ENCODE assay signal across 8 cellular contexts in the genomic region with DNA sequence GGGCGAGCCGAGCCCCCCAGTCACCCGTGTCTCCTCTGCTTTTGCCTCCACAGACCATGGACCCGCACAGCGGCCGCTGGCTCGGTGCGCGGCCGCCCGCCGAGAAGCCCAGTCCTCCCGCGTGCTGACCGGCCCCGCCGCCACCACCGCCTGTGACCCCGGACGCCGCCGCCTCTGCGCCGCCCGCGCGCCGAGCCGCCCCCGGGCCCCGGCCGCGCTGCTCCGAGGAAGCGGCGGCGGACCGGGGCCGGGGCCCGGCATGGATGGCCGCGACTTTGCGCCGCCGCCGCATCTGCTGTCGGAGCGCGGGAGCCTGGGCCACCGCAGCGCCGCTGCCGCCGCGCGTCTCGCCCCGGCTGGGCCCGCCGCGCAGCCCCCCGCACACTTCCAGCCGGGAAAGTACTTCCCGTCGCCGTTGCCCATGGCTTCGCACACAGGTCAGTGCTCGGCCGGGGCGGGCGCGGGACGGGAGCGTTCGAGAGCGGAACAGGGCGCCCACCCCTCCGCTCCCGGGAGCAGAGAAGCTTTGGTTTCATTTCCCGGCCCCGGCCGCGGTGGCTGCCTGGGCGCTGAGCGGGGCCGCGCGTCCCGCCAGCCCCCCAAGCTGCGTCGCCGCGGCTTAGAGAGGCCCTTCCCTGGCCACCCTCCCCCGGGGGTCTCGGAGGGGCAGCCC. TPM values are rescaled to one million over a fixed set of nuclear protein-coding genes. Genes with fewer than 3 reads are reported as not detected.
DNase-seq lines count a peak whose midpoint lies in the region; ATAC-seq and TF ChIP-seq lines count a peak whose summit lies in the region.

No MANE protein-coding gene starts in this region.

- DNase-seq in CD1c-positive myeloid dendritic cell (ENCODE audit: extremely low spot score) (peak; percentile 71), LNCaP clone FGC (ENCODE audit: low read depth) (no peak), natural killer cell (no peak)
- no peak for DNase-seq in activated CD4-positive, CD25-positive, alpha-beta regulatory T cell (lab: John Stamatoyannopoulos, UW)

- 0% methylated on average over 95 of the region's 95 CpGs for WGBS in ectodermal cell, 2 experiments

- H3K36me3 ChIP-seq in ectodermal cell (ENCODE audit: control insufficient read depth, insufficient read depth, low read length): no peaks in the 10 kb centered on the region

- peaks cover 34% of the 10 kb centered on the region for H3K4me1 ChIP-seq in ectodermal cell (ENCODE audit: control insufficient read depth, insufficient read depth, low read length)

- peak overlapping the region; percentile 77 for H3K4me3 Mint-ChIP-seq in natural killer cell

- H3K9me3 ChIP-seq in ectodermal cell (ENCODE audit: control insufficient read depth, low read length): no peaks in the 10 kb centered on the region

- H3K4me3 ChIP-seq in LNCaP clone FGC (ENCODE audit: low read depth, low read length): peak overlapping the region; percentile 64
- H3K4me3 ChIP-seq in ectodermal cell (ENCODE audit: insufficient read depth, low read depth, low read length): peak overlapping the region; percentile 86

- H3K9me3 Mint-ChIP-seq in natural killer cell: no peaks in the 10 kb centered on the region

- H3K4me1 Mint-ChIP-seq in natural killer cell: peaks cover 29 to 35% of the 10 kb centered on the region in 2 donors

- H3K27me3 ChIP-seq in ectodermal cell (ENCODE audit: control insufficient read depth, insufficient read depth, low read length, poor library complexity, severe bottlenecking): peaks cover 56% of the 10 kb centered on the region

- H3K27ac ChIP-seq in ectodermal cell (ENCODE audit: insufficient read depth, low read depth, low read length, poor library complexity, severe bottlenecking): peak overlapping the region; percentile 67

- no peak for ATAC-seq in natural killer cell
- no peak for ATAC-seq in HG02840 (IDR thresholded peaks at IDR 0.05; ENCODE audit: low FRiP score, unreplicated experiment)
- ATAC-seq in GM18861 (IDR thresholded peaks at IDR 0.05; ENCODE audit: unreplicated experiment): no peak
- ATAC-seq in GM18907 (IDR thresholded peaks at IDR 0.05; ENCODE audit: unreplicated experiment): no peak

- no peaks in the 10 kb centered on the region for H3K36me3 Mint-ChIP-seq in natural killer cell

- TF ChIP-seq CTCF in LNCaP clone FGC (IDR thresholded peaks at IDR 0.05; ENCODE audit: control insufficient read depth, extremely low read depth, insufficient read depth): no peak
- no peak for TF ChIP-seq CTCF in natural killer cell (IDR thresholded peaks at IDR 0.05)

- peak overlapping the region in 1 of 2 donors; percentile 44 for H3K27ac Mint-ChIP-seq in natural killer cell

- intact Hi-C loops in natural killer cell (cut with micrococcal nuclease): loop anchor here (5.0 kb wide), 1 partner anchor 1597 kb away; no protein-coding TSS in a partner anchor

- H3K27me3 Mint-ChIP-seq in natural killer cell (ENCODE audit: low read depth in 2 of 2): peaks cover 0 to 40% of the 10 kb centered on the region in 2 donors

RNA-seq across cellular contexts. Expression of gene BAHCC1, which starts 4.4 kb away (rescaled TPM):
- 26.9 TPM for polyA plus RNA-seq in ectodermal cell (2013, experiment 1 of 4)
- 37.1 TPM for polyA plus RNA-seq in ectodermal cell (2013, experiment 2 of 4)
- polyA plus RNA-seq in ectodermal cell (2013, experiment 3 of 4): 32.4 TPM
- polyA plus RNA-seq in ectodermal cell (2013, experiment 4 of 4): 38.6 TPM
- 10 to 100 TPM in 1 of 3 donors, 1 to 10 TPM in 2; 2.9 to 17.3 (median 5.7) TPM for total RNA-seq in natural killer cell
